23 cellular contexts compared by ENCODE assay signal in the genomic region with DNA sequence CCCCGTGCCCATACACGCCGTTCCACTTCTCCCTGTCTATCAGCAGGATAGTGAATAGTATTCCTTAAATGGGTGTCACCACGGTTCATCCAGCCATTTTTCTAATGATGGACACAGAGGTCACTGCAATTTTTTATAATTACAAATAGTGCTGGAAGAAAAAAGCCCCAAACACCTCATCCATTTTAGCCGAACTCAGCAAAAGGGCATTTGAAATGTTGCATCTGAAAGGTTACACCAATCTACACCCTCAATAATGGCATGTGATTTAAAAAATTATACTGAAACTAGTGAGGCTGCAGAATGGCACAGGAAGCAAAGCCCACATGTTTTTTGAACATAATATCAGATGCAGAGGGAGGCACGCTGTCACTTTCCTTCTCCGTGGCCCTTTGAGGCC. TPM values are rescaled to one million over a fixed set of nuclear protein-coding genes. Genes with fewer than 3 reads are reported as not detected.
"Had no signal": no experiment of that assay in that cellular context is flagged by ENCODE, and none has a peak within 500 bp of the region (broad histone marks: within the 10 kb centered on the region; RNA-seq: fewer than 3 reads in every experiment).

No MANE protein-coding gene starts in this region.

- ATAC-seq: left cardiac atrium; left ventricle myocardium superior; naive thymus-derived CD4-positive, alpha-beta T cell; stimulated activated memory B cell treated with anti-CD40 and anti-IgM and Interleukin-4, amounts not matched to agents 10 μg/mL and 1 μg/mL and 100 μg/mL, for 72 hours; upper lobe of right lung had no signal

- H3K9me3 Mint-ChIP-seq: dendritic cell treated with granulocyte-macrophage colony-stimulating factor and Interleukin-4, amounts not matched to agents 40 ng/mL and 50 ng/mL, for 4 days; stimulated activated memory B cell treated with anti-CD40 and anti-IgM and Interleukin-4, amounts not matched to agents 10 μg/mL and 1 μg/mL and 100 μg/mL, for 72 hours; stimulated activated naive CD8-positive, alpha-beta T cell treated with anti-CD3 and anti-CD28 coated beads, Interleukin-15, Interleukin-2, amounts not matched to agents 100 ng/mL and 50 ng/mL, for 24 hours had no signal

- DNase-seq: esophagus squamous epithelium; foreskin fibroblast; left cardiac atrium; left ventricle myocardium superior; mesendoderm; naive thymus-derived CD4-positive, alpha-beta T cell; stimulated activated CD4-positive, alpha-beta T cell treated with anti-CD3 and anti-CD28 coated beads, Interleukin-15, amount 100 ng/mL, for 24 hours; stimulated activated CD4-positive, alpha-beta T cell treated with anti-CD3 and anti-CD28 coated beads, Interleukin-1b, Interleukin-23, amount 100 ng/mL, for 48 hours; stimulated activated CD4-positive, alpha-beta T cell treated with anti-CD3 and anti-CD28 coated beads, Interleukin-4, amount 100 ng/mL, for 24 hours; tibial artery; upper lobe of right lung had no signal

- H3K4me2 ChIP-seq: hepatocyte, neural progenitor cell had no signal

- H3K4me1 Mint-ChIP-seq: stimulated activated memory B cell treated with anti-CD40 and anti-IgM and Interleukin-4, amounts not matched to agents 10 μg/mL and 1 μg/mL and 100 μg/mL, for 72 hours had no signal

- H3K4me1 ChIP-seq: parathyroid adenoma, prostate gland, tibial artery, upper lobe of right lung, vagina had no signal

- H3K27me3 Mint-ChIP-seq: dendritic cell treated with granulocyte-macrophage colony-stimulating factor and Interleukin-4, amounts not matched to agents 40 ng/mL and 50 ng/mL, for 4 days; stimulated activated naive CD8-positive, alpha-beta T cell treated with anti-CD3 and anti-CD28 coated beads, Interleukin-15, Interleukin-2, amounts not matched to agents 100 ng/mL and 50 ng/mL, for 24 hours had no signal

- H3K4me3 Mint-ChIP-seq: dendritic cell treated with granulocyte-macrophage colony-stimulating factor and Interleukin-4, amounts not matched to agents 40 ng/mL and 50 ng/mL, for 4 days; naive thymus-derived CD4-positive, alpha-beta T cell; neural progenitor cell; stimulated activated memory B cell treated with anti-CD40 and anti-IgM and Interleukin-4, amounts not matched to agents 10 μg/mL and 1 μg/mL and 100 μg/mL, for 72 hours; stimulated activated naive CD8-positive, alpha-beta T cell treated with anti-CD3 and anti-CD28 coated beads, Interleukin-15, Interleukin-2, amounts not matched to agents 100 ng/mL and 50 ng/mL, for 24 hours had no signal

- FAIRE-seq: colon, kidney had no signal

- H3K36me3 Mint-ChIP-seq: naive thymus-derived CD4-positive, alpha-beta T cell; neural progenitor cell; stimulated activated memory B cell treated with anti-CD40 and anti-IgM and Interleukin-4, amounts not matched to agents 10 μg/mL and 1 μg/mL and 100 μg/mL, for 72 hours had no signal

- H3K4me3 ChIP-seq: esophagus squamous epithelium, hepatocyte, lung, neural progenitor cell, prostate gland, spleen, tibial artery, upper lobe of right lung, vagina had no signal

- H3K27ac ChIP-seq: esophagus squamous epithelium, hepatocyte, neural progenitor cell, parathyroid adenoma, prostate gland, spleen, tibial artery, upper lobe of right lung, vagina had no signal

- H3K9me3 ChIP-seq: esophagus squamous epithelium, prostate gland, spleen, tibial artery, upper lobe of right lung, vagina had no signal

- H3K27ac Mint-ChIP-seq: dendritic cell treated with granulocyte-macrophage colony-stimulating factor and Interleukin-4, amounts not matched to agents 40 ng/mL and 50 ng/mL, for 4 days; naive thymus-derived CD4-positive, alpha-beta T cell; neural progenitor cell; stimulated activated memory B cell treated with anti-CD40 and anti-IgM and Interleukin-4, amounts not matched to agents 10 μg/mL and 1 μg/mL and 100 μg/mL, for 72 hours; stimulated activated naive CD8-positive, alpha-beta T cell treated with anti-CD3 and anti-CD28 coated beads, Interleukin-15, Interleukin-2, amounts not matched to agents 100 ng/mL and 50 ng/mL, for 24 hours had no signal

- H3K27me3 ChIP-seq: hepatocyte, neural progenitor cell, vagina had no signal

RNA-seq across cellular contexts. Expression of a gene that starts 39.1 kb away (rescaled TPM):
- total RNA-seq: hepatocyte had no signal
- polyA plus RNA-seq: hepatocyte; naive thymus-derived CD4-positive, alpha-beta T cell had no signal
